In genomic region chr7:142720981-142721380, GRCh38 we compare ENCODE assay signal across 1 cellular context.
TF ChIP-seq lines count a peak whose summit lies in the region.

No MANE protein-coding gene starts in this region.

TF ChIP-seq in GM23338, 12 proteins besides CTCF, POLR2A, EP300 and RAD21:
- TF ChIP-seq EZH2 (IDR thresholded peaks at IDR 0.05; ENCODE audit: low read depth, unreplicated experiment) (no peak), EZH2phosphoT487 (IDR thresholded peaks at IDR 0.05; ENCODE audit: unreplicated experiment) (no peak), STAT1 (IDR thresholded peaks at IDR 0.05; ENCODE audit: unreplicated experiment) (no peak), CREB1 (CRISPR knock-in tag; IDR thresholded peaks at IDR 0.05; ENCODE audit: low read depth) (no peak), REST (IDR thresholded peaks at IDR 0.05; ENCODE audit: unreplicated experiment) (no peak), ZNF462 (CRISPR knock-in tag; IDR thresholded peaks at IDR 0.05) (no peak)
